In genomic region chr5:60470881-60471280, GRCh38 we compare ENCODE assay signal across 31 cellular contexts.
"Had no signal": no experiment of that assay in that cellular context is flagged by ENCODE, and none has a peak within 500 bp of the region (broad histone marks: within the 10 kb centered on the region; RNA-seq: fewer than 3 reads in every experiment).

No MANE protein-coding gene starts in this region.

- H3K9me3 ChIP-seq: adrenal gland, body of pancreas had no signal

- DNase-seq: activated B cell treated with CpG ODN at 0.5 μM for 24 hours; activated CD4-positive, alpha-beta memory T cell treated with anti-CD3 and anti-CD28 coated beads for 36 hours; activated CD4-positive, alpha-beta T cell treated with anti-CD3 and anti-CD28 coated beads for 4 hours; activated CD4-positive, alpha-beta T cell treated with anti-CD3 and anti-CD28 coated beads, Interleukin-2, amount 10 ng/mL, durations not matched to agents 24 days and 14 days; activated CD4-positive, alpha-beta T cell treated with anti-CD3 and anti-CD28 coated beads, Interleukin-2, amount 50 U/mL, for 1 hour; activated CD4-positive, alpha-beta T cell treated with anti-CD3 and anti-CD28 coated beads, Interleukin-2, amount 50 U/mL, for 4 hours; activated CD4-positive, CD25-positive, alpha-beta regulatory T cell treated with anti-CD3 and anti-CD28 coated beads, Interleukin-2, amount 50 U/mL, for 72 hours; activated CD8-positive, alpha-beta memory T cell treated with anti-CD3 and anti-CD28 coated beads, Interleukin-2, amount 50 U/mL, for 4 hours; activated CD8-positive, alpha-beta T cell treated with anti-CD3 and anti-CD28 coated beads for 36 hours; activated effector memory CD4-positive, alpha-beta T cell treated with anti-CD3 and anti-CD28 coated beads, Interleukin-2, amount 50 U/mL, for 16 hours; activated gamma-delta T cell treated with Interleukin-2 at 50 U/mL for 16 hours; activated naive CD4-positive, alpha-beta T cell; activated naive CD4-positive, alpha-beta T cell treated with anti-CD3 and anti-CD28 coated beads for 36 hours; activated naive CD4-positive, alpha-beta T cell treated with anti-CD3 and anti-CD28 coated beads, Interleukin-2, amount 50 U/mL, for 16 hours; activated naive CD8-positive, alpha-beta T cell treated with anti-CD3 and anti-CD28 coated beads for 36 hours; activated T-cell treated with anti-CD3 and anti-CD28 coated beads for 4 hours; activated T-cell treated with anti-CD3 and anti-CD28 coated beads, Interleukin-2, amount 50 U/mL, for 1 hour; activated T-cell treated with anti-CD3 and anti-CD28 coated beads, Interleukin-2, amount 50 U/mL, for 4 hours; activated T-cell treated with anti-CD3 and anti-CD28 coated beads, Interleukin-2, amount 50 U/mL, for 72 hours; adrenal gland; amniotic stem cell; aorta; body of pancreas; brain microvascular endothelial cell; central memory CD4-positive, alpha-beta T cell; T-cell; T-helper 17 cell had no signal

- H3K4me3 ChIP-seq: adrenal gland, body of pancreas, breast epithelium had no signal

- H3K4me1 ChIP-seq: adrenal gland, body of pancreas, breast epithelium had no signal

- H3K36me3 ChIP-seq: adrenal gland, brain microvascular endothelial cell, breast epithelium had no signal

- ATAC-seq: activated CD8-positive, alpha-beta T cell treated with anti-CD3 and anti-CD28 coated beads for 36 hours; activated naive CD4-positive, alpha-beta T cell treated with anti-CD3 and anti-CD28 coated beads, Interleukin-2, amount 50 U/mL, for 72 hours; activated T-cell treated with anti-CD3 and anti-CD28 coated beads, Interleukin-2, amount 50 U/mL, for 4 hours; activated T-cell treated with anti-CD3 and anti-CD28 coated beads, Interleukin-2, amount 50 U/mL, for 72 hours; activated T-helper 17 cell treated with anti-CD3 and anti-CD28 coated beads, Interleukin-2, amount 50 U/mL, for 72 hours; body of pancreas; T-cell; T-helper 17 cell had no signal

- H3K27ac ChIP-seq: adrenal gland, body of pancreas, brain microvascular endothelial cell, breast epithelium, VCaP had no signal

- H3K27me3 ChIP-seq: adrenal gland, body of pancreas, brain microvascular endothelial cell, breast epithelium had no signal
